In genomic region chr22:38712496-38713207, GRCh38 we compare ENCODE assay signal across 15 cellular contexts. TPM values are rescaled to one million over a fixed set of nuclear protein-coding genes. Genes with fewer than 3 reads are reported as not detected.
DNase-seq lines count a peak whose midpoint lies in the region; ATAC-seq, FAIRE-seq and TF ChIP-seq lines count a peak whose summit lies in the region.
"Had no signal": no experiment of that assay in that cellular context is flagged by ENCODE, and none has a peak within 500 bp of the region (broad histone marks: within the 10 kb centered on the region; RNA-seq: fewer than 3 reads in every experiment).

No MANE protein-coding gene starts in this region.

- H4K20me1 ChIP-seq in H9 (ENCODE audit: control insufficient read depth, insufficient read depth, insufficient read length) (no peaks in the 10 kb centered on the region), K562 (replicated peaks; ENCODE audit: control insufficient read depth, insufficient read depth, low read length) (peaks cover 59% of the 10 kb centered on the region)

- no TSS peak for BruUV-seq in K562 (replicated peaks; lab: Mats Ljungman, UMichigan)

- no peak overlapping the region for H4K5ac ChIP-seq in H9 (ENCODE audit: insufficient read length, low read depth, low read length)

- no peak overlapping the region for H3K27ac ChIP-seq in CD4-positive, CD25-positive, alpha-beta regulatory T cell (ENCODE audit: insufficient read depth, low read length, poor library complexity, severe bottlenecking)
- H3K27ac ChIP-seq in H9 (ENCODE audit: insufficient read length, low read depth, low read length) (no peak overlapping the region), K562 (ENCODE audit: extremely low read depth, low read depth, low read length) (no peak overlapping the region), RWPE1 (no peak overlapping the region)
- H3K27ac ChIP-seq: hepatocyte had no signal

- CTCF ChIA-PET in K562 (lab: Yijun Ruan, JAX; ENCODE audit: low intra/inter-chr PET ratio) (no interaction called here), RWPE1 (lab: Yijun Ruan, JAX) (interaction anchor here (0.6 to 0.7 kb wide), 2 partner anchors 294 to 547 kb away, joined by 3 to 4 read pairs; no protein-coding TSS in a partner anchor)

- no peak for TF ChIP-seq RAD21 in K562 (CRISPR knock-in tag; conservative IDR thresholded peaks at IDR 0.05 in 1 of 2, IDR thresholded peaks at IDR 0.05 in 1 of 2)

- no peak for TF ChIP-seq POLR2A in K562 (conservative IDR thresholded peaks at IDR 0.05)

- in situ Hi-C loops in K562 (cut with MboI) = no loop called here

- peaks cover 36% of the 10 kb centered on the region for H3K36me3 Mint-ChIP-seq in CD4-positive, CD25-positive, alpha-beta regulatory T cell
- peaks cover 15 to 60% (median 52%) of the 10 kb centered on the region in 3 experiments for H3K36me3 Mint-ChIP-seq in H9 (ENCODE audit: insufficient read depth in 1 of 3, low read depth in 3 of 3)
- peaks cover 0 to 49% (median 9%) of the 10 kb centered on the region in 3 donors for H3K36me3 Mint-ChIP-seq in naive thymus-derived CD8-positive, alpha-beta T cell

- H3K4me3 ChIP-seq in CD4-positive, CD25-positive, alpha-beta regulatory T cell (ENCODE audit: low read depth, low read length) = no peak overlapping the region
- no peak overlapping the region for H3K4me3 ChIP-seq in K562
- H3K4me3 ChIP-seq: hepatocyte had no signal

- H2AK5ac ChIP-seq in H9 (ENCODE audit: insufficient read length, low read length) = no peak overlapping the region

- no peak overlapping the region for H3K14ac ChIP-seq in H9 (ENCODE audit: insufficient read depth, low read length)

- peak overlapping the region in 2 of 3 donors; percentile 57 to 89 for H3K27ac Mint-ChIP-seq in CD4-positive, CD25-positive, alpha-beta regulatory T cell
- H3K27ac Mint-ChIP-seq in H9 = peak overlapping the region; percentile 61 to 79 (median 72); a peak in 6 of 7 replicates
- H3K27ac Mint-ChIP-seq in naive thymus-derived CD8-positive, alpha-beta T cell = peak overlapping the region in 8 of 10 donors; percentile 4 to 88 (median 69)

- POLR2A ChIA-PET in K562 (lab: Yijun Ruan, JAX) (interaction anchor here (0.6 to 1.0 kb wide), 3 partner anchors 11 to 109 kb away, joined by 3 read pairs; no protein-coding TSS in a partner anchor), RWPE1 (lab: Yijun Ruan, JAX; ENCODE audit: low non-redundant PET) (no interaction called here)
- POLR2A ChIA-PET in naive thymus-derived CD8-positive, alpha-beta T cell (lab: Charles Lee) = no interaction called here

- no peak overlapping the region for H2BK120ac ChIP-seq in H9 (ENCODE audit: low read depth, low read length, poor library complexity, severe bottlenecking)

- no peak overlapping the region for H3K18ac ChIP-seq in H9 (ENCODE audit: insufficient read length, low read depth, low read length)

- peaks cover 62% of the 10 kb centered on the region for H3K36me3 ChIP-seq in CD4-positive, CD25-positive, alpha-beta regulatory T cell (ENCODE audit: control insufficient read depth, insufficient read depth, low read length)
- H3K36me3 ChIP-seq in K562 (ENCODE audit: control insufficient read depth, insufficient read depth, low read length) = peaks cover 68% of the 10 kb centered on the region; the same call in 2 of the 3 replicates

- no peak overlapping the region for H4K8ac ChIP-seq in H9 (replicated peaks; ENCODE audit: insufficient read length, low read depth, low read length)

- peaks cover 37% of the 10 kb centered on the region for H3K4me1 ChIP-seq in CD4-positive, CD25-positive, alpha-beta regulatory T cell (ENCODE audit: control insufficient read depth, insufficient read depth, low read length, poor library complexity, severe bottlenecking)
- H3K4me1 ChIP-seq in H9 (ENCODE audit: insufficient read depth, low read length) (peaks cover 10% of the 10 kb centered on the region; the same call in 1 of the 2 replicates), K562 (replicated peaks in 1 of 2; ENCODE audit: control insufficient read depth in 2 of 2, insufficient read depth in 2 of 2, low read length in 2 of 2) (peaks cover 50 to 58% of the 10 kb centered on the region in 2 experiments; a peak in 4 of 5 replicates)

- H3K9ac ChIP-seq in H9 (ENCODE audit: extremely low read depth, insufficient read length, low read length) (peak overlapping the region; percentile 3), K562 (ENCODE audit: insufficient read depth in 1 of 2, low read depth in 2 of 2, low read length in 2 of 2) (peak overlapping the region in 1 of 2 experiments; percentile 54; a peak in 1 of 4 replicates)

- H3T11ph ChIP-seq in H9 (ENCODE audit: low read length) = no peak overlapping the region

- H4K91ac ChIP-seq in H9 (ENCODE audit: insufficient read length, low read depth, low read length) = no peak overlapping the region

- H3K56ac ChIP-seq in H9 (ENCODE audit: insufficient read length, low read depth, low read length) = no peak overlapping the region

- peaks cover 3% of the 10 kb centered on the region for H3K9me1 ChIP-seq in K562 (ENCODE audit: control insufficient read depth, insufficient read depth, low read length)

- no peak overlapping the region for H3K4ac ChIP-seq in H9 (ENCODE audit: low read depth, low read length)

- FAIRE-seq in K562 (lab: Jason Lieb, UNC) = peak; percentile 19

- H2BK5ac ChIP-seq in H9 (ENCODE audit: insufficient read length, low read length) = no peak overlapping the region

- H2AFZ ChIP-seq in H9 (ENCODE audit: low read length) (no peak overlapping the region), K562 (ENCODE audit: low read depth, low read length) (no peak overlapping the region)
- H2AFZ ChIP-seq: hepatocyte had no signal

- no peaks in the 10 kb centered on the region for H3K27me3 Mint-ChIP-seq in CD4-positive, CD25-positive, alpha-beta regulatory T cell
- no peaks in the 10 kb centered on the region for H3K27me3 Mint-ChIP-seq in H9 (ENCODE audit: low read depth)
- H3K27me3 Mint-ChIP-seq in naive thymus-derived CD8-positive, alpha-beta T cell = no peaks in the 10 kb centered on the region

- no peaks in the 10 kb centered on the region for H3K27me3 ChIP-seq in CD4-positive, CD25-positive, alpha-beta regulatory T cell (ENCODE audit: control insufficient read depth, insufficient read depth, low read length)
- H3K27me3 ChIP-seq in H9 (ENCODE audit: insufficient read depth, low read length) (no peaks in the 10 kb centered on the region), K562 (ENCODE audit: control insufficient read depth in 2 of 2, insufficient read depth in 2 of 2, low read length in 2 of 2) (no peaks in the 10 kb centered on the region)
- H3K27me3 ChIP-seq: hepatocyte had no signal

- TF ChIP-seq CTCF in H9 (conservative IDR thresholded peaks at IDR 0.05) (no peak), K562 (IDR thresholded peaks at IDR 0.05 in 2 of 3, conservative IDR thresholded peaks at IDR 0.05 in 1 of 3; ENCODE audit: insufficient read depth in 2 of 3, low read depth in 1 of 3, low read length in 3 of 3) (no peak), RWPE1 (conservative IDR thresholded peaks at IDR 0.05; ENCODE audit: low read depth) (no peak)

- peaks cover 6% of the 10 kb centered on the region for H3K79me1 ChIP-seq in H9 (ENCODE audit: insufficient read depth, low read depth, low read length, poor library complexity, severe bottlenecking)

- H3K9me3 Mint-ChIP-seq in CD4-positive, CD25-positive, alpha-beta regulatory T cell = peaks cover 0 to 2% (median 0%) of the 10 kb centered on the region in 7 donors
- no peaks in the 10 kb centered on the region for H3K9me3 Mint-ChIP-seq in H9
- H3K9me3 Mint-ChIP-seq in naive thymus-derived CD8-positive, alpha-beta T cell = no peaks in the 10 kb centered on the region

- H2BK20ac ChIP-seq in H9 (ENCODE audit: low read depth, low read length, poor library complexity, severe bottlenecking) = no peak overlapping the region

- H3K79me2 ChIP-seq in H9 (ENCODE audit: insufficient read depth, low read length) = peaks cover 35% of the 10 kb centered on the region; the same call in 1 of the 2 replicates
- H3K79me2 ChIP-seq in K562 (ENCODE audit: control insufficient read depth, insufficient read depth, low read length) = peaks cover 89% of the 10 kb centered on the region

- H3K4me3 Mint-ChIP-seq in CD4-positive, CD25-positive, alpha-beta regulatory T cell = peak overlapping the region in 1 of 4 donors; percentile 75
- H3K4me3 Mint-ChIP-seq in H9 = peak overlapping the region in 1 of 2 experiments; percentile 61; a peak in 3 of 5 replicates
- peak overlapping the region in 1 of 10 donors; percentile 43 for H3K4me3 Mint-ChIP-seq in naive thymus-derived CD8-positive, alpha-beta T cell

- no peak overlapping the region for H2BK12ac ChIP-seq in H9 (ENCODE audit: insufficient read length, low read depth, low read length)

- no peak for TF ChIP-seq EP300 in K562 (IDR thresholded peaks at IDR 0.05; ENCODE audit: low read length)

- ATAC-seq in CD4-positive, CD25-positive, alpha-beta regulatory T cell (ENCODE audit: low read depth in 2 of 2) = no peak
- ATAC-seq in K562 = no peak
- no peak for ATAC-seq in naive thymus-derived CD8-positive, alpha-beta T cell
- ATAC-seq: left cardiac atrium had no signal

- H3K4me2 ChIP-seq in H9 (ENCODE audit: insufficient read depth, insufficient read length, low read length) (no peak overlapping the region), K562 (ENCODE audit: insufficient read depth, low read length) (peak overlapping the region; percentile 32; the same call in 1 of the 2 replicates)
- H3K4me2 ChIP-seq: hepatocyte had no signal

- no peaks in the 10 kb centered on the region for H3K23me2 ChIP-seq in H9 (ENCODE audit: insufficient read length, low read depth, low read length, poor library complexity, severe bottlenecking)

- H2BK15ac ChIP-seq in H9 (ENCODE audit: low read depth, low read length) = no peak overlapping the region

- peaks cover 20 to 77% (median 69%) of the 10 kb centered on the region in 4 donors for H3K4me1 Mint-ChIP-seq in CD4-positive, CD25-positive, alpha-beta regulatory T cell
- H3K4me1 Mint-ChIP-seq in H9 = peaks cover 38 to 55% of the 10 kb centered on the region in 2 experiments
- H3K4me1 Mint-ChIP-seq in naive thymus-derived CD8-positive, alpha-beta T cell = peaks cover 43 to 77% (median 69%) of the 10 kb centered on the region in 4 donors

- intact Hi-C loops in K562 (cut with micrococcal nuclease) = no loop called here

- no peak overlapping the region for H3K23ac ChIP-seq in H9 (ENCODE audit: insufficient read length, low read depth, low read length)

- no peaks in the 10 kb centered on the region for H3K9me3 ChIP-seq in CD4-positive, CD25-positive, alpha-beta regulatory T cell (ENCODE audit: control insufficient read depth in 2 of 2, low read length in 2 of 2)
- H3K9me3 ChIP-seq in H9 (ENCODE audit: control insufficient read depth, low read depth, low read length) = no peaks in the 10 kb centered on the region
- no peaks in the 10 kb centered on the region for H3K9me3 ChIP-seq in K562 (replicated peaks; ENCODE audit: control insufficient read depth, insufficient read depth, low read depth, low read length)

- DNase-seq in CD4-positive, CD25-positive, alpha-beta regulatory T cell = no peak
- DNase-seq in H9 (no peak), K562 (ENCODE audit: extremely low read depth in 1 of 4, low spot score in 3 of 4) (peak in 1 of 4 experiments; percentile 24), T-helper 9 cell (no peak), inferior parietal cortex (ENCODE audit: extremely low spot score) (no peak), RWPE1 (ENCODE audit: low spot score) (no peak), putamen (ENCODE audit: low spot score) (no peak)
- no peak for DNase-seq in naive thymus-derived CD8-positive, alpha-beta T cell
- DNase-seq: activated CD4-positive, alpha-beta T cell treated with anti-CD3 and anti-CD28 coated beads, Interleukin-2, amount 50 U/mL, for 48 hours; DMS153; left cardiac atrium; NCI-H1694; retina; Right ventricle myocardium superior had no signal

- WGBS in H9 (ENCODE audit: extremely low coverage, insufficient read length, low lambda C conversion rate) = no CpG with 5 or more reads among the region's 11 CpGs
- WGBS in K562 (ENCODE audit: insufficient coverage, low coverage, missing lambda C conversion rate) = 60% methylated on average over 11 of the region's 11 CpGs

RNA-seq across cellular contexts. Expression of gene GTPBP1, which starts 6.9 kb away (rescaled TPM):
- 285 TPM for total RNA-seq in CD4-positive, CD25-positive, alpha-beta regulatory T cell
- polyA plus RNA-seq in CD4-positive, CD25-positive, alpha-beta regulatory T cell = 10 to 100 TPM; 25.4 to 29.7 (median 25.7) TPM
- total RNA-seq in H9 (2021) (108 TPM in 2 replicates), K562 (2014; rRNA removed) (24.4 and 25.0 TPM in 2 replicates), K562 (2014; rRNA removed; fragmentation: Illumina TruSeq; extraction: Trizol) (14.5 and 17.5 TPM in 2 replicates), K562 (2015; rRNA removed; fragmentation: Illumina TruSeq; extraction: Trizol) (15.9 and 16.0 TPM in 2 replicates), K562 (2021) (43.0 and 53.2 TPM in 2 replicates)
- 178 and 289 TPM in 2 replicates for total RNA-seq in K562 (2011; cell fraction: chromatin; rRNA removed; ENCODE audit: low replicate concordance)
- total RNA-seq in K562 (2011; cell fraction: nucleolus; rRNA removed) = 122 and 125 TPM in 2 replicates
- 108 and 125 TPM in 2 replicates for total RNA-seq in K562 (2011; cell fraction: nucleoplasm; rRNA removed)
- polyA plus RNA-seq in K562 (2011; rRNA removed) (23.3 and 38.4 TPM in 2 replicates), K562 (2014; fragmentation: Illumina TruSeq; extraction: Trizol) (30.6 and 38.6 TPM in 2 replicates), K562 (2014; fragmentation: Nextera tagmentation; extraction: Ambion mirVana) (under 1 TPM; 0.83 to 0.95 TPM), K562 (2014; rRNA removed) (30.9 and 32.6 TPM in 2 replicates)
- polyA plus RNA-seq in K562 (2011; cell fraction: cytosol; rRNA removed) = 17.9 and 20.7 TPM in 2 replicates
- polyA plus RNA-seq in K562 (2011; cell fraction: nucleus; rRNA removed) = 79.8 and 120 TPM in 2 replicates
- polyA plus RNA-seq in K562 (2012) = 22.5 and 29.8 TPM in 2 replicates
- polyA minus RNA-seq in K562 (2011; rRNA and poly(A)+ RNA removed) = 57.9 and 59.7 TPM in 2 replicates
- 24.3 and 38.6 TPM in 2 replicates for polyA minus RNA-seq in K562 (2011; cell fraction: cytosol; rRNA and poly(A)+ RNA removed)
- polyA minus RNA-seq in K562 (2011; cell fraction: nucleus; rRNA and poly(A)+ RNA removed) = 57.2 and 62.2 TPM in 2 replicates
- 10 to 100 TPM; 64.6 to 73.3 TPM for total RNA-seq in naive thymus-derived CD8-positive, alpha-beta T cell
- polyA plus RNA-seq in naive thymus-derived CD8-positive, alpha-beta T cell = 10 to 100 TPM; 17.2 to 29.3 (median 22.6) TPM

RNA-seq across cellular contexts. Expression of gene JOSD1, which starts 11.9 kb away (rescaled TPM):
- total RNA-seq in CD4-positive, CD25-positive, alpha-beta regulatory T cell = 205 TPM
- polyA plus RNA-seq in CD4-positive, CD25-positive, alpha-beta regulatory T cell = 10 to 100 TPM in 2 of 4 donors, 1 to 10 TPM in 2; 8.7 to 12.5 (median 10.2) TPM
- total RNA-seq in H9 (2021) (18.3 and 19.2 TPM in 2 replicates), K562 (2014; rRNA removed) (28.0 and 33.9 TPM in 2 replicates), K562 (2014; rRNA removed; fragmentation: Illumina TruSeq; extraction: Trizol) (30.0 and 30.4 TPM in 2 replicates), K562 (2015; rRNA removed; fragmentation: Illumina TruSeq; extraction: Trizol) (26.0 and 26.7 TPM in 2 replicates), K562 (2021) (36.7 and 39.1 TPM in 2 replicates)
- 36.0 and 46.4 TPM in 2 replicates for total RNA-seq in K562 (2011; cell fraction: chromatin; rRNA removed; ENCODE audit: low replicate concordance)
- total RNA-seq in K562 (2011; cell fraction: nucleolus; rRNA removed) = 31.5 and 32.4 TPM in 2 replicates
- total RNA-seq in K562 (2011; cell fraction: nucleoplasm; rRNA removed) = 31.9 and 36.6 TPM in 2 replicates
- polyA plus RNA-seq in K562 (2011; rRNA removed) (31.6 and 31.8 TPM in 2 replicates), K562 (2014; fragmentation: Illumina TruSeq; extraction: Trizol) (33.0 and 34.1 TPM in 2 replicates), K562 (2014; fragmentation: Nextera tagmentation; extraction: Ambion mirVana) (1 to 10 TPM; 8.9 to 9.5 TPM), K562 (2014; rRNA removed) (30.4 and 30.7 TPM in 2 replicates)
- polyA plus RNA-seq in K562 (2011; cell fraction: cytosol; rRNA removed) = 34.7 and 36.9 TPM in 2 replicates
- polyA plus RNA-seq in K562 (2011; cell fraction: nucleus; rRNA removed) = 35.2 and 39.9 TPM in 2 replicates
- 25.7 and 27.9 TPM in 2 replicates for polyA plus RNA-seq in K562 (2012)
- 19.3 and 25.4 TPM in 2 replicates for polyA minus RNA-seq in K562 (2011; rRNA and poly(A)+ RNA removed)
- 19.6 and 27.1 TPM in 2 replicates for polyA minus RNA-seq in K562 (2011; cell fraction: cytosol; rRNA and poly(A)+ RNA removed)
- polyA minus RNA-seq in K562 (2011; cell fraction: nucleus; rRNA and poly(A)+ RNA removed) = 9.8 and 16.9 TPM in 2 replicates
- total RNA-seq in naive thymus-derived CD8-positive, alpha-beta T cell = 10 to 100 TPM; 50.5 to 52.6 TPM
- polyA plus RNA-seq in naive thymus-derived CD8-positive, alpha-beta T cell = 1 to 10 TPM; 6.7 to 8.2 (median 7.8) TPM

RNA-seq across cellular contexts. Expression of gene TOMM22, which starts 30.9 kb away (rescaled TPM):
- 58.4 TPM for total RNA-seq in CD4-positive, CD25-positive, alpha-beta regulatory T cell
- polyA plus RNA-seq in CD4-positive, CD25-positive, alpha-beta regulatory T cell = 10 to 100 TPM; 61.6 to 72.7 (median 65.7) TPM
- total RNA-seq in H9 (2021) = 128 TPM in 2 replicates
- 7.9 and 9.6 TPM in 2 replicates for total RNA-seq in K562 (2011; cell fraction: chromatin; rRNA removed; ENCODE audit: low replicate concordance)
- total RNA-seq in K562 (2011; cell fraction: nucleolus; rRNA removed) = 13.2 and 14.2 TPM in 2 replicates
- total RNA-seq in K562 (2011; cell fraction: nucleoplasm; rRNA removed) = 17.9 and 24.1 TPM in 2 replicates
- 73.8 and 92.1 TPM in 2 replicates for total RNA-seq in K562 (2014; rRNA removed)
- 78.6 and 87.9 TPM in 2 replicates for total RNA-seq in K562 (2014; rRNA removed; fragmentation: Illumina TruSeq; extraction: Trizol)
- 76.2 and 82.8 TPM in 2 replicates for total RNA-seq in K562 (2015; rRNA removed; fragmentation: Illumina TruSeq; extraction: Trizol)
- total RNA-seq in K562 (2021) = 101 and 108 TPM in 2 replicates
- 46.9 and 49.6 TPM in 2 replicates for polyA plus RNA-seq in K562 (2011; rRNA removed)
- 26.6 and 63.0 TPM in 2 replicates for polyA plus RNA-seq in K562 (2011; cell fraction: cytosol; rRNA removed)
- polyA plus RNA-seq in K562 (2011; cell fraction: nucleus; rRNA removed) = 11.8 and 22.9 TPM in 2 replicates
- polyA plus RNA-seq in K562 (2012) = 35.2 and 85.7 TPM in 2 replicates
- polyA plus RNA-seq in K562 (2014; fragmentation: Illumina TruSeq; extraction: Trizol) = 97.6 and 101 TPM in 2 replicates
- 10 to 100 TPM; 25.8 to 36.3 TPM for polyA plus RNA-seq in K562 (2014; fragmentation: Nextera tagmentation; extraction: Ambion mirVana)
- 58.3 and 59.8 TPM in 2 replicates for polyA plus RNA-seq in K562 (2014; rRNA removed)
- polyA minus RNA-seq in K562 (2011; rRNA and poly(A)+ RNA removed) = 32.7 and 35.9 TPM in 2 replicates
- 19.9 and 33.9 TPM in 2 replicates for polyA minus RNA-seq in K562 (2011; cell fraction: cytosol; rRNA and poly(A)+ RNA removed)
- polyA minus RNA-seq in K562 (2011; cell fraction: nucleus; rRNA and poly(A)+ RNA removed) = 4.8 and 9.8 TPM in 2 replicates
- total RNA-seq in naive thymus-derived CD8-positive, alpha-beta T cell = 10 to 100 TPM; 56.1 to 60.9 TPM
- 10 to 100 TPM; 67.2 to 79.3 (median 75.9) TPM for polyA plus RNA-seq in naive thymus-derived CD8-positive, alpha-beta T cell

RNA-seq across cellular contexts. Expression of gene SUN2, which starts 43.1 kb away (rescaled TPM):
- total RNA-seq in CD4-positive, CD25-positive, alpha-beta regulatory T cell = 454 TPM
- 100 to 1,000 TPM; 260 to 381 (median 298) TPM for polyA plus RNA-seq in CD4-positive, CD25-positive, alpha-beta regulatory T cell
- total RNA-seq in H9 (2021) (12.0 and 12.1 TPM in 2 replicates), K562 (2014; rRNA removed) (31.0 and 42.6 TPM in 2 replicates), K562 (2014; rRNA removed; fragmentation: Illumina TruSeq; extraction: Trizol) (5.2 and 7.1 TPM in 2 replicates), K562 (2015; rRNA removed; fragmentation: Illumina TruSeq; extraction: Trizol) (18.2 and 19.5 TPM in 2 replicates), K562 (2021) (37.2 and 38.8 TPM in 2 replicates)
- total RNA-seq in K562 (2011; cell fraction: chromatin; rRNA removed; ENCODE audit: low replicate concordance) = 38.9 and 115 TPM in 2 replicates
- 125 TPM in 2 replicates for total RNA-seq in K562 (2011; cell fraction: nucleolus; rRNA removed)
- 65.3 and 80.1 TPM in 2 replicates for total RNA-seq in K562 (2011; cell fraction: nucleoplasm; rRNA removed)
- polyA plus RNA-seq in K562 (2011; rRNA removed) (16.7 and 26.9 TPM in 2 replicates), K562 (2014; fragmentation: Illumina TruSeq; extraction: Trizol) (13.8 and 22.6 TPM in 2 replicates), K562 (2014; fragmentation: Nextera tagmentation; extraction: Ambion mirVana) (under 1 TPM; 0.11 to 0.21 TPM), K562 (2014; rRNA removed) (27.8 and 31.5 TPM in 2 replicates)
- polyA plus RNA-seq in K562 (2011; cell fraction: cytosol; rRNA removed) = 23.3 and 36.3 TPM in 2 replicates
- 62.6 and 82.3 TPM in 2 replicates for polyA plus RNA-seq in K562 (2011; cell fraction: nucleus; rRNA removed)
- polyA plus RNA-seq in K562 (2012) = 27.0 and 67.0 TPM in 2 replicates
- 9.1 and 19.4 TPM in 2 replicates for polyA minus RNA-seq in K562 (2011; rRNA and poly(A)+ RNA removed)
- polyA minus RNA-seq in K562 (2011; cell fraction: cytosol; rRNA and poly(A)+ RNA removed) = 28.2 and 36.8 TPM in 2 replicates
- 28.8 and 33.5 TPM in 2 replicates for polyA minus RNA-seq in K562 (2011; cell fraction: nucleus; rRNA and poly(A)+ RNA removed)
- total RNA-seq in naive thymus-derived CD8-positive, alpha-beta T cell = 1,000 to 10,000 TPM; 1,061 to 1,073 TPM
- 100 to 1,000 TPM; 491 to 802 (median 518) TPM for polyA plus RNA-seq in naive thymus-derived CD8-positive, alpha-beta T cell

RNA-seq across cellular contexts. Expression of gene CBY1, which starts 56.2 kb away (rescaled TPM):
- total RNA-seq in CD4-positive, CD25-positive, alpha-beta regulatory T cell = 13.7 TPM
- 10 to 100 TPM in 1 of 4 donors, 1 to 10 TPM in 3; 5.0 to 11.2 (median 8.1) TPM for polyA plus RNA-seq in CD4-positive, CD25-positive, alpha-beta regulatory T cell
- total RNA-seq in H9 (2021) (24.8 and 26.6 TPM in 2 replicates), K562 (2014; rRNA removed) (7.8 and 8.8 TPM in 2 replicates), K562 (2014; rRNA removed; fragmentation: Illumina TruSeq; extraction: Trizol) (8.2 and 8.9 TPM in 2 replicates), K562 (2015; rRNA removed; fragmentation: Illumina TruSeq; extraction: Trizol) (5.4 and 5.7 TPM in 2 replicates), K562 (2021) (7.8 and 8.6 TPM in 2 replicates)
- total RNA-seq in K562 (2011; cell fraction: chromatin; rRNA removed; ENCODE audit: low replicate concordance) = 26.3 and 29.9 TPM in 2 replicates
- total RNA-seq in K562 (2011; cell fraction: nucleolus; rRNA removed) = 16.3 and 20.8 TPM in 2 replicates
- 21.4 and 23.0 TPM in 2 replicates for total RNA-seq in K562 (2011; cell fraction: nucleoplasm; rRNA removed)
- polyA plus RNA-seq in K562 (2011; rRNA removed) (17.0 and 18.4 TPM in 2 replicates), K562 (2014; fragmentation: Illumina TruSeq; extraction: Trizol) (12.2 and 14.3 TPM in 2 replicates), K562 (2014; fragmentation: Nextera tagmentation; extraction: Ambion mirVana) (10 to 100 TPM; 15.4 to 19.7 TPM), K562 (2014; rRNA removed) (10.8 and 15.5 TPM in 2 replicates)
- polyA plus RNA-seq in K562 (2011; cell fraction: cytosol; rRNA removed) = 12.4 and 16.3 TPM in 2 replicates
- polyA plus RNA-seq in K562 (2011; cell fraction: nucleus; rRNA removed) = 15.0 and 16.4 TPM in 2 replicates
- 11.5 and 16.0 TPM in 2 replicates for polyA plus RNA-seq in K562 (2012)
- polyA minus RNA-seq in K562 (2011; rRNA and poly(A)+ RNA removed) = 9.4 and 11.2 TPM in 2 replicates
- polyA minus RNA-seq in K562 (2011; cell fraction: cytosol; rRNA and poly(A)+ RNA removed) = 3.5 and 4.3 TPM in 2 replicates
- 4.2 and 9.3 TPM in 2 replicates for polyA minus RNA-seq in K562 (2011; cell fraction: nucleus; rRNA and poly(A)+ RNA removed)
- 10 to 100 TPM; 33.2 to 36.7 TPM for total RNA-seq in naive thymus-derived CD8-positive, alpha-beta T cell
- 10 to 100 TPM in 2 of 3 donors, 1 to 10 TPM in 1; 4.3 to 11.6 (median 11.2) TPM for polyA plus RNA-seq in naive thymus-derived CD8-positive, alpha-beta T cell
